In genomic region chr3:140724856-140725812, GRCh38 we compare ENCODE assay signal across 16 cellular contexts. TPM values are rescaled to one million over a fixed set of nuclear protein-coding genes. Genes with fewer than 3 reads are reported as not detected.
DNase-seq lines count a peak whose midpoint lies in the region; ATAC-seq, FAIRE-seq and TF ChIP-seq lines count a peak whose summit lies in the region.
"Had no signal": no experiment of that assay in that cellular context is flagged by ENCODE, and none has a peak within 500 bp of the region (broad histone marks: within the 10 kb centered on the region; RNA-seq: fewer than 3 reads in every experiment).

No MANE protein-coding gene starts in this region.

- DNase-seq in activated B cell treated with CpG ODN at 0.5 μM for 24 hours: no peak
- DNase-seq in KG1 (lab: John Stamatoyannopoulos, UW): no peak
- no peak for DNase-seq in kidney glomerular epithelial cell (lab: John Stamatoyannopoulos, UW)
- no peak for DNase-seq in AG08396 (ENCODE audit: low spot score)
- no peak for DNase-seq in H54 (ENCODE audit: insufficient read length, low spot score)
- DNase-seq: NCI-H1092; stimulated activated CD4-positive, alpha-beta T cell treated with anti-CD3 and anti-CD28 coated beads, Interleukin-4, amount 100 ng/mL, for 4 hours; T-cell had no signal

- H3K4me3 Mint-ChIP-seq in activated B cell treated with CpG ODN at 0.5 μM for 24 hours: no peak overlapping the region
- H3K4me3 Mint-ChIP-seq: CD14-positive monocyte, T-cell had no signal

- intact Hi-C loops in activated B cell treated with CpG ODN at 0.5 μM for 24 hours (cut with micrococcal nuclease): no loop called here

- peak; percentile 77 for ATAC-seq in GM18861 (IDR thresholded peaks at IDR 0.05; ENCODE audit: unreplicated experiment)
- peak; percentile 69 for ATAC-seq in GM21390 (IDR thresholded peaks at IDR 0.05; ENCODE audit: unreplicated experiment)
- ATAC-seq in HG02981 (IDR thresholded peaks at IDR 0.05; ENCODE audit: unreplicated experiment): peak; percentile 80
- ATAC-seq in activated B cell treated with CpG ODN at 0.5 μM for 24 hours (ENCODE audit: low read depth): peak; percentile 31
- ATAC-seq: T-cell had no signal

- POLR2A ChIA-PET in activated B cell treated with CpG ODN at 0.5 μM for 24 hours (lab: Charles Lee): no interaction called here

- H3K27me3 Mint-ChIP-seq in activated B cell treated with CpG ODN at 0.5 μM for 24 hours: peaks cover 3% of the 10 kb centered on the region

- H3K27ac Mint-ChIP-seq in activated B cell treated with CpG ODN at 0.5 μM for 24 hours: no peak overlapping the region
- H3K27ac Mint-ChIP-seq: CD14-positive monocyte, T-cell had no signal

- no peaks in the 10 kb centered on the region for H3K9me3 Mint-ChIP-seq in activated B cell treated with CpG ODN at 0.5 μM for 24 hours
- H3K9me3 Mint-ChIP-seq: T-cell had no signal

- FAIRE-seq in H54 (lab: Jason Lieb, UNC): no peak

- no peaks in the 10 kb centered on the region for H3K4me1 Mint-ChIP-seq in activated B cell treated with CpG ODN at 0.5 μM for 24 hours
- H3K4me1 Mint-ChIP-seq: CD14-positive monocyte, T-cell had no signal

- no peaks in the 10 kb centered on the region for H3K36me3 Mint-ChIP-seq in activated B cell treated with CpG ODN at 0.5 μM for 24 hours (ENCODE audit: low read depth)
- H3K36me3 Mint-ChIP-seq: CD14-positive monocyte, T-cell had no signal

- TF ChIP-seq POLR2A in H54 (IDR thresholded peaks at IDR 0.05; ENCODE audit: low read depth, low read length): no peak

- no peak for TF ChIP-seq CTCF in activated B cell treated with CpG ODN at 0.5 μM for 24 hours (IDR thresholded peaks at IDR 0.05)

- CTCF ChIA-PET in activated B cell treated with CpG ODN at 0.5 μM for 24 hours (lab: Charles Lee): no interaction called here

RNA-seq across cellular contexts. Expression of gene TRIM42, which starts 47.3 kb away (rescaled TPM):
- total RNA-seq in activated B cell treated with CpG ODN at 0.5 μM for 24 hours: not detected in 2 replicates
- total RNA-seq: dermis microvascular lymphatic vessel endothelial cell, glomerular endothelial cell, liver, osteoblast, T-cell had no signal
